Comparison of ENCODE assay signal across 22 cellular contexts in genomic region chr18:6271585-6271984, GRCh38.
DNase-seq lines count a peak whose midpoint lies in the region; ATAC-seq and TF ChIP-seq lines count a peak whose summit lies in the region.
"Had no signal": no experiment of that assay in that cellular context is flagged by ENCODE, and none has a peak within 500 bp of the region (broad histone marks: within the 10 kb centered on the region; RNA-seq: fewer than 3 reads in every experiment).

No MANE protein-coding gene starts in this region.

- H3K36me3 Mint-ChIP-seq in WTC11: no peaks in the 10 kb centered on the region
- H3K36me3 Mint-ChIP-seq in natural killer cell treated with Interleukin-12 subunit alpha and Interleukin-12 subunit beta and Interleukin-15 and Interleukin-18, amount 100 ng/mL, for 72 hours: peaks cover 9% of the 10 kb centered on the region
- no peaks in the 10 kb centered on the region for H3K36me3 Mint-ChIP-seq in activated naive CD4-positive, alpha-beta T cell treated with anti-CD3 and anti-CD28 coated beads for 36 hours (ENCODE audit: low read depth)
- H3K36me3 Mint-ChIP-seq: CD4-positive, CD25-positive, alpha-beta regulatory T cell had no signal

- no peaks in the 10 kb centered on the region for H3K9me3 Mint-ChIP-seq in WTC11
- no peaks in the 10 kb centered on the region for H3K9me3 Mint-ChIP-seq in natural killer cell treated with Interleukin-12 subunit alpha and Interleukin-12 subunit beta and Interleukin-15 and Interleukin-18, amount 100 ng/mL, for 72 hours
- H3K9me3 Mint-ChIP-seq in activated naive CD4-positive, alpha-beta T cell treated with anti-CD3 and anti-CD28 coated beads for 36 hours: peaks cover 5% of the 10 kb centered on the region

- peak; percentile 51 for ATAC-seq in WTC11
- ATAC-seq in natural killer cell treated with Interleukin-12 subunit alpha and Interleukin-12 subunit beta and Interleukin-15 and Interleukin-18, amount 100 ng/mL, for 72 hours: no peak
- ATAC-seq: Panc1 had no signal

- H3K36me3 ChIP-seq in H7 (replicated peaks; ENCODE audit: control insufficient read depth, insufficient read depth, low read length) (no peaks in the 10 kb centered on the region), iPS-15b (ENCODE audit: control insufficient read depth, insufficient read depth, low read length) (no peaks in the 10 kb centered on the region)

- no peak overlapping the region for H3K9ac ChIP-seq in iPS-15b (ENCODE audit: low read depth, low read length)
- H3K9ac ChIP-seq: BLaER1 had no signal

- POLR2A ChIA-PET in WTC11 (lab: Charles Lee) (no interaction called here), RWPE1 (lab: Yijun Ruan, JAX; ENCODE audit: low non-redundant PET) (no interaction called here)

- peak overlapping the region; percentile 60 for H3K4me3 Mint-ChIP-seq in WTC11
- peak overlapping the region; percentile 28 for H3K4me3 Mint-ChIP-seq in natural killer cell treated with Interleukin-12 subunit alpha and Interleukin-12 subunit beta and Interleukin-15 and Interleukin-18, amount 100 ng/mL, for 72 hours
- H3K4me3 Mint-ChIP-seq in activated naive CD4-positive, alpha-beta T cell treated with anti-CD3 and anti-CD28 coated beads for 36 hours: no peak overlapping the region
- H3K4me3 Mint-ChIP-seq: CD4-positive, CD25-positive, alpha-beta regulatory T cell had no signal

- peaks cover 16% of the 10 kb centered on the region for H3K27me3 Mint-ChIP-seq in WTC11 (ENCODE audit: low read depth)
- peaks cover 0 to 11% of the 10 kb centered on the region in 2 donors for H3K27me3 Mint-ChIP-seq in natural killer cell treated with Interleukin-12 subunit alpha and Interleukin-12 subunit beta and Interleukin-15 and Interleukin-18, amount 100 ng/mL, for 72 hours
- peaks cover 12% of the 10 kb centered on the region for H3K27me3 Mint-ChIP-seq in activated naive CD4-positive, alpha-beta T cell treated with anti-CD3 and anti-CD28 coated beads for 36 hours (ENCODE audit: low read depth)
- H3K27me3 Mint-ChIP-seq: CD4-positive, CD25-positive, alpha-beta regulatory T cell had no signal

- H3K4me3 ChIP-seq in H7 (ENCODE audit: insufficient read depth, low read depth, low read length) (peak overlapping the region; percentile 7; the same call in 1 of the 2 replicates), iPS-15b (ENCODE audit: low read depth, low read length) (peak overlapping the region; percentile 41)
- H3K4me3 ChIP-seq: BLaER1, SK-N-MC had no signal

- H3K9me3 ChIP-seq in iPS-15b (ENCODE audit: control insufficient read depth, insufficient read depth, low read length): no peaks in the 10 kb centered on the region

- H3K27ac Mint-ChIP-seq in WTC11: no peak overlapping the region
- peak overlapping the region; percentile 52 to 87 for H3K27ac Mint-ChIP-seq in natural killer cell treated with Interleukin-12 subunit alpha and Interleukin-12 subunit beta and Interleukin-15 and Interleukin-18, amount 100 ng/mL, for 72 hours
- H3K27ac Mint-ChIP-seq in activated naive CD4-positive, alpha-beta T cell treated with anti-CD3 and anti-CD28 coated beads for 36 hours: no peak overlapping the region
- H3K27ac Mint-ChIP-seq: CD4-positive, CD25-positive, alpha-beta regulatory T cell had no signal

- H3K27me3 ChIP-seq in H7 (ENCODE audit: control insufficient read depth, insufficient read depth, low read length) (peaks cover 2% of the 10 kb centered on the region; the same call in 1 of the 2 replicates), iPS-15b (ENCODE audit: control insufficient read depth, insufficient read depth, low read length) (peaks cover 7% of the 10 kb centered on the region)
- H3K27me3 ChIP-seq: BLaER1 had no signal

- peak; percentile 26 for DNase-seq in H7
- DNase-seq in WTC11 (ENCODE audit: low spot score): no peak
- DNase-seq in natural killer cell treated with Interleukin-12 subunit alpha and Interleukin-12 subunit beta and Interleukin-15 and Interleukin-18, amount 100 ng/mL, for 72 hours (ENCODE audit: low spot score): no peak
- DNase-seq in effector CD8-positive, alpha-beta T cell (lab: John Stamatoyannopoulos, UW): no peak
- no peak for DNase-seq in kidney glomerular epithelial cell (lab: John Stamatoyannopoulos, UW)
- DNase-seq in RWPE1 (ENCODE audit: low spot score): no peak
- no peak for DNase-seq in activated naive CD4-positive, alpha-beta T cell treated with anti-CD3 and anti-CD28 coated beads for 36 hours
- DNase-seq: CD4-positive, CD25-positive, alpha-beta regulatory T cell; DMS153; DND-41; HCEC 1CT; NCI-H1092; NCI-H1417 treated with DMSO at 0.1 percent for 48 hours; NCI-H1694 treated with DMSO at 0.1 percent for 48 hours; NCI-H2081; NCI-H2227 treated with DMSO at 0.1 percent for 48 hours; NCI-H526 treated with DMSO at 0.1 percent for 48 hours; SIG-M5 had no signal

- H3K27ac ChIP-seq in RWPE1: no peak overlapping the region
- H3K27ac ChIP-seq: BLaER1, SK-N-MC had no signal

- peaks cover 13% of the 10 kb centered on the region for H3K4me1 Mint-ChIP-seq in WTC11
- H3K4me1 Mint-ChIP-seq in natural killer cell treated with Interleukin-12 subunit alpha and Interleukin-12 subunit beta and Interleukin-15 and Interleukin-18, amount 100 ng/mL, for 72 hours (ENCODE audit: low read depth in 2 of 2): peaks cover 28 to 32% of the 10 kb centered on the region in 2 donors
- no peaks in the 10 kb centered on the region for H3K4me1 Mint-ChIP-seq in activated naive CD4-positive, alpha-beta T cell treated with anti-CD3 and anti-CD28 coated beads for 36 hours (ENCODE audit: low read depth)
- H3K4me1 Mint-ChIP-seq: CD4-positive, CD25-positive, alpha-beta regulatory T cell had no signal

- CTCF ChIA-PET in WTC11 (lab: Charles Lee): interaction anchor here (1.0 kb wide), 1 partner anchor 130 kb away, joined by 4 read pairs; no protein-coding TSS in a partner anchor
- CTCF ChIA-PET in RWPE1 (lab: Yijun Ruan, JAX): no interaction called here
- CTCF ChIA-PET in activated naive CD4-positive, alpha-beta T cell treated with anti-CD3 and anti-CD28 coated beads for 36 hours (lab: Charles Lee): no interaction called here

- TF ChIP-seq CTCF in WTC11 (IDR thresholded peaks at IDR 0.05) (no peak), RWPE1 (conservative IDR thresholded peaks at IDR 0.05; ENCODE audit: low read depth) (no peak)

- intact Hi-C loops in activated naive CD4-positive, alpha-beta T cell treated with anti-CD3 and anti-CD28 coated beads for 36 hours (cut with micrococcal nuclease): no loop called here

- no peaks in the 10 kb centered on the region for H3K4me1 ChIP-seq in iPS-15b (ENCODE audit: control insufficient read depth, insufficient read depth, low read length)

TF ChIP-seq in WTC11, 78 proteins besides CTCF, POLR2A, EP300 and RAD21 (continues in another document):
- TF ChIP-seq FOXP4 (CRISPR knock-in tag; IDR thresholded peaks at IDR 0.05) (no peak), NR2C2 (CRISPR knock-in tag; IDR thresholded peaks at IDR 0.05) (no peak), HMGXB4 (CRISPR knock-in tag; IDR thresholded peaks at IDR 0.05) (no peak), OVOL2 (CRISPR knock-in tag; IDR thresholded peaks at IDR 0.05; ENCODE audit: borderline replicate concordance) (no peak)

Comparison
In these comparisons a context has a peak if more than half of its experiments do, and no peak if none do; other contexts are left out.
1. H3K27ac Mint-ChIP-seq: peak in natural killer cell treated with Interleukin-12 subunit alpha and Interleukin-12 subunit beta and Interleukin-15 and Interleukin-18, amount 100 ng/mL, for 72 hours (2 of 2); none in WTC11 (single experiment) and activated naive CD4-positive, alpha-beta T cell treated with anti-CD3 and anti-CD28 coated beads for 36 hours (single experiment).